ENCODE assay signal across 21 cellular contexts in the genomic region with DNA sequence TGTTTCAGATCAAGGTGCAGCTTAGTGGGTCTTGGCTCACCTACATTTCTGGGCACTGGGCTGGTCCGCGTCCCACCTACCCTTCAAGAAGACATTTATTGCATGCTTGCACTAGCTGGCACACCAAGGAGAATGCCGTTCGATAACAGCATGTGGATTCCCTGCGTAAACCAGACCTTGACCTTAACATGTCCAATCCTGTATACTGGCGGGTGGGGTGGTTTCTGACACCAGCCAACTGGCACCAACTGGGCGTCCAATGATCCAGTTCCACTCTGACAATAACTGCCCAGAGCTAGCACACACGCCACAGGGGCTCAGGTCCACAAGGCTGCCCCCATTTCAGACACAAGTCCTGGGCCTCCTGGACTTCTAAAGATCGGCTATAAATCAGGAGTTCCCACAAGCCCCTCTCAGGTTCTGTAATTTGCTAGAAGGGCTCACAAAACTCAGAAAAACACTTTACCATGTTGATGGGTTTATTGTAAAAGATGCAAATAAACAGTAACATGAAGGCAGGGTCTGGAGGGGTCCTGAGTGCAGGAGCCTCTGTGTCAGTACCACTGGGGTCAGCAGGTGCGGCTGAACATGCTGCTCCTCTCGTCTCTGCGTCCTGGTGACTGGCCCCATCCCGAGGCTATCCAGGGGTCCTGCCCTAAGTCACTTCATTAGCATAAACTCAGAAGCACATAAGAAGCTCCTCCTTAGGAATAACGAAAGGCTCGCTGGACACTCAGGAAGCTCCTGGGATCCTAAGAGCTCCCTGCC.
DNase-seq lines count a peak whose midpoint lies in the region; ATAC-seq and TF ChIP-seq lines count a peak whose summit lies in the region.
"Had no signal": no experiment of that assay in that cellular context is flagged by ENCODE, and none has a peak within 500 bp of the region (broad histone marks: within the 10 kb centered on the region; RNA-seq: fewer than 3 reads in every experiment).

No MANE protein-coding gene starts in this region.

- H3K4me1 ChIP-seq in heart left ventricle (peaks cover 2 to 74% (median 28%) of the 10 kb centered on the region in 12 donors), fibroblast of lung (ENCODE audit: control insufficient read depth, extremely low read depth, insufficient read depth, low read length) (peaks cover 13% of the 10 kb centered on the region), transverse colon (peaks cover 6 to 37% (median 25%) of the 10 kb centered on the region in 4 donors), PC-3 (ENCODE audit: insufficient read depth, low read length) (no peaks in the 10 kb centered on the region)
- H3K4me1 ChIP-seq: A549, SJCRH30 had no signal

- 75 to 90% (median 85%) methylated on average over 15 of the region's 15 CpGs for WGBS in heart left ventricle, 4 donors
- 83 to 90% methylated on average over 2 to 15 of the region's 15 CpGs for WGBS in transverse colon (ENCODE audit: low coverage in 1 of 2), 2 donors

- no peak overlapping the region for H3K27ac Mint-ChIP-seq in osteocyte (ENCODE audit: unreplicated experiment)
- H3K27ac Mint-ChIP-seq: mesothelial cell of epicardium; T-helper 1 cell treated with Interleukin-12 subunit alpha and Interleukin-12 subunit beta and Interleukin-4 antibody, amounts not matched to agents 30 μg/mL and 1 μg/mL, for 36 hours had no signal

- peaks cover 5% of the 10 kb centered on the region for H3K4me1 Mint-ChIP-seq in osteocyte (ENCODE audit: unreplicated experiment)

- in situ Hi-C loops in transverse colon (cut with MboI; ENCODE audit: low pct_ligation_motif_present in 1 of 4, low pct_unique_long_range_greater_than_20kb in 1 of 4, low sequenced_read_pairs in 3 of 4) = no loop called here

- H2AFZ ChIP-seq in fibroblast of lung (ENCODE audit: low read length) = no peak overlapping the region
- H2AFZ ChIP-seq in PC-3 (ENCODE audit: low read length) = no peak overlapping the region

- TF ChIP-seq CTCF in heart left ventricle (IDR thresholded peaks at IDR 0.05) (no peak), fibroblast of lung (conservative IDR thresholded peaks at IDR 0.05 in 1 of 2, IDR thresholded peaks at IDR 0.05 in 1 of 2; ENCODE audit: low read depth in 1 of 2, low read length in 2 of 2) (no peak), osteocyte (IDR thresholded peaks at IDR 0.05) (no peak), transverse colon (IDR thresholded peaks at IDR 0.05) (no peak), PC-3 (conservative IDR thresholded peaks at IDR 0.05; ENCODE audit: low read depth, low read length) (no peak)

- peaks cover 3% of the 10 kb centered on the region for H3K36me3 Mint-ChIP-seq in osteocyte (ENCODE audit: unreplicated experiment)

- H3K27me3 Mint-ChIP-seq in osteocyte (ENCODE audit: unreplicated experiment) = no peaks in the 10 kb centered on the region
- H3K27me3 Mint-ChIP-seq: central memory CD8-positive, alpha-beta T cell had no signal

- H3K4me2 ChIP-seq in fibroblast of lung (ENCODE audit: extremely low read depth, insufficient read depth, low read length) = no peak overlapping the region
- no peak overlapping the region for H3K4me2 ChIP-seq in PC-3 (ENCODE audit: low read length)
- H3K4me2 ChIP-seq: A549 had no signal

- CTCF ChIA-PET in PC-3 (lab: Charles Lee) = no interaction called here

- H3K27ac ChIP-seq in heart left ventricle (peak overlapping the region in 10 of 12 donors; percentile 56 to 90 (median 78)), fibroblast of lung (ENCODE audit: insufficient read depth, low read length) (peak overlapping the region; percentile 44), transverse colon (peak overlapping the region; percentile 77 to 84 (median 78)), PC-3 (ENCODE audit: low read length) (no peak overlapping the region)
- H3K27ac ChIP-seq: A549, SJCRH30 had no signal

- ATAC-seq in heart left ventricle (peak in 2 of 4 donors; percentile 54 to 60), PC-3 (no peak), HG03159 (IDR thresholded peaks at IDR 0.05; ENCODE audit: unreplicated experiment) (no peak)
- ATAC-seq: A549, HCT116 had no signal

- H3K4me3 ChIP-seq in heart left ventricle = no peak overlapping the region
- H3K4me3 ChIP-seq in fibroblast of lung (replicated peaks in 1 of 4; ENCODE audit: control extremely low read depth in 1 of 4, insufficient read depth in 1 of 4, low read depth in 3 of 4, low read length in 4 of 4) = no peak overlapping the region
- no peak overlapping the region for H3K4me3 ChIP-seq in transverse colon
- H3K4me3 ChIP-seq in PC-3 (ENCODE audit: low read length) = no peak overlapping the region
- H3K4me3 ChIP-seq: A549, SJCRH30, tibial nerve had no signal

- H3K4me3 Mint-ChIP-seq in osteocyte (ENCODE audit: unreplicated experiment) = no peak overlapping the region
- H3K4me3 Mint-ChIP-seq: central memory CD8-positive, alpha-beta T cell; mesothelial cell of epicardium; T-helper 1 cell treated with Interleukin-12 subunit alpha and Interleukin-12 subunit beta and Interleukin-4 antibody, amounts not matched to agents 30 μg/mL and 1 μg/mL, for 36 hours had no signal

- intact Hi-C loops in heart left ventricle (cut with DNase I) = loop anchor here in 1 of 10 donors (5.0 kb wide), 1 partner anchor 88 kb away; no protein-coding TSS in a partner anchor
- intact Hi-C loops in cardiac septum (cut with DNase I) = no loop called here
- intact Hi-C loops in transverse colon (cut with DNase I; ENCODE audit: low total_unique reads) = no loop called here
- intact Hi-C loops in PC-3 (cut with micrococcal nuclease) = no loop called here

- H3K9me3 ChIP-seq in heart left ventricle (no peaks in the 10 kb centered on the region), fibroblast of lung (ENCODE audit: control insufficient read depth, insufficient read depth, low read depth, low read length) (no peaks in the 10 kb centered on the region), transverse colon (no peaks in the 10 kb centered on the region), PC-3 (ENCODE audit: low read length) (no peaks in the 10 kb centered on the region)
- H3K9me3 ChIP-seq: A549, SJCRH30, tibial nerve had no signal

- no peaks in the 10 kb centered on the region for H3K9me2 ChIP-seq in PC-3 (replicated peaks; ENCODE audit: low read length)

- POLR2A ChIA-PET in PC-3 (lab: Charles Lee; ENCODE audit: unreplicated experiment) = no interaction called here

- H4K20me1 ChIP-seq in fibroblast of lung (ENCODE audit: control insufficient read depth, extremely low read depth, insufficient read depth, low read length) = no peaks in the 10 kb centered on the region
- no peaks in the 10 kb centered on the region for H4K20me1 ChIP-seq in PC-3 (ENCODE audit: low read length)

- H3K36me3 ChIP-seq in heart left ventricle (peaks cover 0 to 4% (median 0%) of the 10 kb centered on the region in 9 donors), fibroblast of lung (ENCODE audit: control insufficient read depth, insufficient read depth, low read length) (no peaks in the 10 kb centered on the region), transverse colon (no peaks in the 10 kb centered on the region), PC-3 (ENCODE audit: low read depth, low read length) (no peaks in the 10 kb centered on the region)
- H3K36me3 ChIP-seq: SJCRH30, tibial nerve had no signal

- no peaks in the 10 kb centered on the region for H3K27me3 ChIP-seq in heart left ventricle
- H3K27me3 ChIP-seq in fibroblast of lung (ENCODE audit: control insufficient read depth, insufficient read depth, low read length) = no peaks in the 10 kb centered on the region
- no peaks in the 10 kb centered on the region for H3K27me3 ChIP-seq in transverse colon
- no peaks in the 10 kb centered on the region for H3K27me3 ChIP-seq in PC-3 (ENCODE audit: low read length)
- H3K27me3 ChIP-seq: SJCRH30, tibial nerve had no signal

- H3F3A ChIP-seq in PC-3 (ENCODE audit: low read length, unreplicated experiment) = no peaks in the 10 kb centered on the region

- BruUV-seq in PC-3 (replicated peaks; lab: Mats Ljungman, UMichigan) = no TSS peak

- TF ChIP-seq POLR2A in heart left ventricle (IDR thresholded peaks at IDR 0.05) = no peak
- no peak for TF ChIP-seq POLR2A in transverse colon (IDR thresholded peaks at IDR 0.05)

- no peak overlapping the region for H3K9ac ChIP-seq in fibroblast of lung (ENCODE audit: insufficient read depth, low read length)
- H3K9ac ChIP-seq in PC-3 (ENCODE audit: low read length) = no peak overlapping the region

- H3K9me3 Mint-ChIP-seq in osteocyte (ENCODE audit: unreplicated experiment) = no peaks in the 10 kb centered on the region
- H3K9me3 Mint-ChIP-seq: central memory CD8-positive, alpha-beta T cell; T-helper 1 cell treated with Interleukin-12 subunit alpha and Interleukin-12 subunit beta and Interleukin-4 antibody, amounts not matched to agents 30 μg/mL and 1 μg/mL, for 36 hours had no signal

- DNase-seq in heart left ventricle = peak in 1 of 5 donors; percentile 60
- no peak for DNase-seq in cardiac septum (ENCODE audit: low spot score)
- DNase-seq in fibroblast of lung (ENCODE audit: low read depth in 2 of 2) = no peak
- DNase-seq in osteocyte (ENCODE audit: extremely low spot score, unreplicated experiment) = peak; percentile 60
- no peak for DNase-seq in transverse colon
- DNase-seq in PC-3 = no peak
- DNase-seq in NCI-H2196 treated with DMSO at 0.1 percent for 48 hours (lab: John Stamatoyannopoulos, UW; ENCODE audit: unreplicated experiment) = no peak
- DNase-seq: activated CD4-positive, CD25-positive, alpha-beta regulatory T cell; activated effector memory CD4-positive, alpha-beta T cell treated with anti-CD3 and anti-CD28 coated beads, Interleukin-2, amount 50 U/mL, for 16 hours; DMS153; Karpas-422; NCI-H1105; SJCRH30; small intestine had no signal

- H3K79me2 ChIP-seq in fibroblast of lung (ENCODE audit: control insufficient read depth, insufficient read depth, low read length) = no peaks in the 10 kb centered on the region
- no peaks in the 10 kb centered on the region for H3K79me2 ChIP-seq in PC-3 (ENCODE audit: low read length)

- TF ChIP-seq EP300 in transverse colon (IDR thresholded peaks at IDR 0.05; ENCODE audit: low read depth) = no peak
